ENCODE assay signal across 8 cellular contexts in the genomic region with DNA sequence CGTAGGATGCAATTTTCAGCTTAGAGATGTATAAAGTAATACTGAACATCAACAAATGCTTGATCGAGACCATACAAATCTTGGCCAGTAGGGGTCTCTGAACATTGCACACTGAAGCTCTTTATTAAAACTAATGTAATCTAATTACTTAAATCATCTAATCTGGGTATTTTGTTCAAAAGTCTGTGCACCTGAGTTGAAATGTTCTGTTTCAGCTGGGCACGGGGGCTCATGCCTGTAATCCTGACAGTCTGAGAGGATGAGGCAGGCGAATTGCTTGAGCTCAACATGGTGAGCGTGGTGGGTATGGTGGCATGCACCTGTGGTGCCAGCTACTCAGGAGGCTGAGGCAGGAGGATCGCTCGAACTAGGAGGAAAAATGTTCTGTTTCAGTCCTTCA.
A peak's percentile ranks its signal among the peaks of the same experiment; 100 is the strongest.
DNase-seq lines count a peak whose midpoint lies in the region; ATAC-seq and TF ChIP-seq lines count a peak whose summit lies in the region.

No MANE protein-coding gene starts in this region.

- TF ChIP-seq CTCF in foreskin fibroblast (IDR thresholded peaks at IDR 0.05; ENCODE audit: low read depth, low read length): peak; percentile 58

- peak; percentile 1 for DNase-seq in NCI-H1092 treated with DMSO at 0.1 percent for 48 hours (lab: John Stamatoyannopoulos, UW)
- DNase-seq in NCI-H1092 (lab: John Stamatoyannopoulos, UW): no peak
- DNase-seq in KG1 (lab: John Stamatoyannopoulos, UW): peak; percentile 9
- DNase-seq in activated T-cell treated with anti-CD3 and anti-CD28 coated beads for 1 hour (ENCODE audit: low read depth): peak; percentile 19
- DNase-seq in foreskin fibroblast: peak; percentile 30 to 72
- DNase-seq in stimulated activated CD4-positive, alpha-beta T cell treated with anti-CD3 and anti-CD28 coated beads, Interleukin-2, amount 100 ng/mL, for 24 hours: peak; percentile 10 to 36
- DNase-seq in NCI-H2081 treated with DMSO at 0.1 percent for 48 hours (lab: John Stamatoyannopoulos, UW): no peak

- ATAC-seq in HG02973 (IDR thresholded peaks at IDR 0.05; ENCODE audit: unreplicated experiment): no peak

- no peak overlapping the region for H3K4me3 ChIP-seq in foreskin fibroblast (ENCODE audit: low read depth in 1 of 2, low read length in 2 of 2)

Comparison
In these comparisons a context has a peak if more than half of its experiments do, and no peak if none do; other contexts are left out.
1. DNase-seq: peak in NCI-H1092 treated with DMSO at 0.1 percent for 48 hours (single experiment), KG1 (single experiment), activated T-cell treated with anti-CD3 and anti-CD28 coated beads for 1 hour (single experiment), foreskin fibroblast (2 of 2) and stimulated activated CD4-positive, alpha-beta T cell treated with anti-CD3 and anti-CD28 coated beads, Interleukin-2, amount 100 ng/mL, for 24 hours (2 of 2); none in NCI-H1092 (single experiment) and NCI-H2081 treated with DMSO at 0.1 percent for 48 hours (single experiment).